Comparison of ENCODE assay signal across 13 cellular contexts in genomic region chr20:32227744-32228688, GRCh38. TPM values are rescaled to one million over a fixed set of nuclear protein-coding genes. Genes with fewer than 3 reads are reported as not detected.
DNase-seq lines count a peak whose midpoint lies in the region; ATAC-seq, FAIRE-seq and TF ChIP-seq lines count a peak whose summit lies in the region.
"Had no signal": no experiment of that assay in that cellular context is flagged by ENCODE, and none has a peak within 500 bp of the region (broad histone marks: within the 10 kb centered on the region; RNA-seq: fewer than 3 reads in every experiment).

No MANE protein-coding gene starts in this region.

- no peak for FAIRE-seq in pancreas (lab: Jason Lieb, UNC)

- peaks cover 29% of the 10 kb centered on the region for H3K36me3 ChIP-seq in CD4-positive, alpha-beta memory T cell (ENCODE audit: insufficient read depth, low read length)
- peaks cover 0 to 15% (median 0%) of the 10 kb centered on the region in 3 donors for H3K36me3 ChIP-seq in pancreas
- H3K36me3 ChIP-seq in thyroid gland: peaks cover 20 to 27% of the 10 kb centered on the region in 2 donors
- H3K36me3 ChIP-seq in tibial nerve: peaks cover 0 to 87% (median 0%) of the 10 kb centered on the region in 3 donors

- no peaks in the 10 kb centered on the region for H3K9me3 Mint-ChIP-seq in CD4-positive, alpha-beta memory T cell
- H3K9me3 Mint-ChIP-seq: HFFc6 had no signal

- DNase-seq in CD4-positive, alpha-beta memory T cell: no peak
- peak; percentile 98 for DNase-seq in NB4 (ENCODE audit: low read depth)
- peak; percentile 56 for DNase-seq in fibroblast of pulmonary artery (ENCODE audit: low read depth)
- peak in 4 of 6 donors; percentile 36 to 70 (median 56) for DNase-seq in pancreas
- DNase-seq in NCI-H2029 (lab: John Stamatoyannopoulos, UW): no peak
- DNase-seq in thyroid gland: no peak
- no peak for DNase-seq in tibial nerve (ENCODE audit: low spot score in 2 of 2)
- DNase-seq: central memory CD4-positive, alpha-beta T cell; HFFc6; NCI-H1105 treated with DMSO at 0.1 percent for 48 hours; T-helper 2 cell had no signal

- peak overlapping the region in 5 of 7 donors; percentile 1 to 62 (median 38) for H3K27ac Mint-ChIP-seq in CD4-positive, alpha-beta memory T cell
- H3K27ac Mint-ChIP-seq: HFFc6 had no signal

- H3K36me3 Mint-ChIP-seq in CD4-positive, alpha-beta memory T cell: peaks cover 29 to 65% of the 10 kb centered on the region in 2 donors

- CTCF ChIA-PET in CD4-positive, alpha-beta memory T cell (lab: Charles Lee; ENCODE audit: partially characterized antibody): no interaction called here

- intact Hi-C loops in CD4-positive, alpha-beta memory T cell (cut with micrococcal nuclease): no loop called here
- intact Hi-C loops in pancreas (cut with DNase I): no loop called here
- intact Hi-C loops in thyroid gland (cut with DNase I): no loop called here

- no peak for TF ChIP-seq CTCF in NB4 (IDR thresholded peaks at IDR 0.05; ENCODE audit: low read depth, low read length)
- TF ChIP-seq CTCF in fibroblast of pulmonary artery (IDR thresholded peaks at IDR 0.05; ENCODE audit: low read length, missing control alignments): no peak
- TF ChIP-seq CTCF in pancreas (IDR thresholded peaks at IDR 0.05): no peak
- no peak for TF ChIP-seq CTCF in thyroid gland (IDR thresholded peaks at IDR 0.05)
- TF ChIP-seq CTCF in tibial nerve (IDR thresholded peaks at IDR 0.05): no peak

- peaks cover 18 to 24% (median 23%) of the 10 kb centered on the region in 4 donors for H3K4me1 Mint-ChIP-seq in CD4-positive, alpha-beta memory T cell

- no peak for TF ChIP-seq EP300 in tibial nerve (IDR thresholded peaks at IDR 0.05)

- POLR2A ChIA-PET in CD4-positive, alpha-beta memory T cell (lab: Charles Lee; ENCODE audit: partially characterized antibody): no interaction called here

- H3K9me3 ChIP-seq in CD4-positive, alpha-beta memory T cell (ENCODE audit: control insufficient read depth in 1 of 2, low read length in 2 of 2): no peaks in the 10 kb centered on the region
- H3K9me3 ChIP-seq in pancreas (no peaks in the 10 kb centered on the region), thyroid gland (no peaks in the 10 kb centered on the region), tibial nerve (no peaks in the 10 kb centered on the region)

- peaks cover 17% of the 10 kb centered on the region for H3K4me1 ChIP-seq in CD4-positive, alpha-beta memory T cell (ENCODE audit: insufficient read depth, low read length)
- H3K4me1 ChIP-seq in pancreas (peaks cover 19 to 35% (median 25%) of the 10 kb centered on the region in 3 donors), thyroid gland (no peaks in the 10 kb centered on the region), tibial nerve (peaks cover 0 to 6% (median 0%) of the 10 kb centered on the region in 4 donors)

- peak; percentile 74 to 79 (median 75) for ATAC-seq in pancreas
- ATAC-seq in GM18873 (IDR thresholded peaks at IDR 0.05; ENCODE audit: low FRiP score, unreplicated experiment): no peak

- TF ChIP-seq POLR2A in NB4 (IDR thresholded peaks at IDR 0.05; ENCODE audit: extremely low read depth, insufficient read length) (peak; percentile 23), thyroid gland (IDR thresholded peaks at IDR 0.05) (no peak), tibial nerve (IDR thresholded peaks at IDR 0.05) (no peak)

- H3K4me3 ChIP-seq in CD4-positive, alpha-beta memory T cell (ENCODE audit: low read length in 2 of 2): no peak overlapping the region
- H3K4me3 ChIP-seq in NB4 (ENCODE audit: low read depth, low read length) (peak overlapping the region; percentile 42), fibroblast of pulmonary artery (replicated peaks; ENCODE audit: low read depth, low read length) (no peak overlapping the region), pancreas (no peak overlapping the region), thyroid gland (replicated peaks in 1 of 3) (no peak overlapping the region), tibial nerve (no peak overlapping the region)

- no peaks in the 10 kb centered on the region for H3K27me3 Mint-ChIP-seq in CD4-positive, alpha-beta memory T cell

- no peak overlapping the region for H3K27ac ChIP-seq in CD4-positive, alpha-beta memory T cell (ENCODE audit: low read depth, low read length)
- H3K27ac ChIP-seq in pancreas (peak overlapping the region; percentile 41 to 81 (median 66)), thyroid gland (no peak overlapping the region), tibial nerve (peak overlapping the region in 1 of 4 donors; percentile 25)
- H3K27ac ChIP-seq: C4-2B had no signal

- H3K4me3 Mint-ChIP-seq in CD4-positive, alpha-beta memory T cell: no peak overlapping the region
- H3K4me3 Mint-ChIP-seq: HFFc6 had no signal

- 36 to 48% methylated on average over 22 of the region's 22 CpGs for WGBS in pancreas, 2 donors
- 91 to 94% methylated on average over 22 of the region's 22 CpGs for WGBS in thyroid gland, 2 donors
- WGBS in tibial nerve, 2 donors: 80 to 83% methylated on average over 20 to 22 of the region's 22 CpGs

- no peaks in the 10 kb centered on the region for H3K27me3 ChIP-seq in CD4-positive, alpha-beta memory T cell (ENCODE audit: insufficient read depth, low read length)
- no peaks in the 10 kb centered on the region for H3K27me3 ChIP-seq in pancreas
- H3K27me3 ChIP-seq in thyroid gland: no peaks in the 10 kb centered on the region
- no peaks in the 10 kb centered on the region for H3K27me3 ChIP-seq in tibial nerve

RNA-seq across cellular contexts. Expression of gene POFUT1, which starts 20.3 kb away (rescaled TPM):
- 10 to 100 TPM; 19.7 to 20.8 TPM for total RNA-seq in CD4-positive, alpha-beta memory T cell
- polyA plus RNA-seq in CD4-positive, alpha-beta memory T cell: 10 to 100 TPM; 13.0 to 17.8 TPM
- total RNA-seq in pancreas (10 to 100 TPM; 10.9 to 20.7 (median 16.8) TPM), thyroid gland (10 to 100 TPM; 35.1 to 40.5 (median 38.5) TPM), tibial nerve (10 to 100 TPM; 26.0 to 49.4 (median 32.4) TPM)
- polyA plus RNA-seq in pancreas: 10 to 100 TPM in 1 of 2 donors, 1 to 10 TPM in 1; 7.3 to 10.3 TPM

RNA-seq across cellular contexts. Expression of gene PLAGL2, which starts 20.5 kb away (rescaled TPM):
- 10 to 100 TPM; 18.7 to 20.7 TPM for total RNA-seq in CD4-positive, alpha-beta memory T cell
- 1 to 10 TPM; 1.1 to 5.3 TPM for polyA plus RNA-seq in CD4-positive, alpha-beta memory T cell
- total RNA-seq in pancreas (1 to 10 TPM; 3.3 to 7.2 (median 4.6) TPM), thyroid gland (10 to 100 TPM in 1 of 4 donors, 1 to 10 TPM in 3; 6.5 to 11.7 (median 7.3) TPM), tibial nerve (1 to 10 TPM; 4.2 to 7.2 (median 6.3) TPM)
- 1 to 10 TPM; 2.4 to 4.4 TPM for polyA plus RNA-seq in pancreas

RNA-seq across cellular contexts. Expression of gene KIF3B, which starts 49.4 kb away (rescaled TPM):
- total RNA-seq in CD4-positive, alpha-beta memory T cell: 10 to 100 TPM; 14.2 to 14.5 TPM
- 1 to 10 TPM; 1.6 to 5.2 TPM for polyA plus RNA-seq in CD4-positive, alpha-beta memory T cell
- total RNA-seq in pancreas (10 to 100 TPM; 23.7 to 35.4 (median 27.9) TPM), thyroid gland (10 to 100 TPM; 31.0 to 35.5 (median 32.7) TPM), tibial nerve (10 to 100 TPM; 27.3 to 32.9 (median 31.7) TPM)
- polyA plus RNA-seq in pancreas: 10 to 100 TPM; 11.0 to 19.4 TPM

Comparison
In these comparisons a context has a peak if more than half of its experiments do, and no peak if none do; other contexts are left out.
1. DNase-seq: peak in NB4 (single experiment), fibroblast of pulmonary artery (single experiment) and pancreas (4 of 6); none in CD4-positive, alpha-beta memory T cell (0 of 5), NCI-H2029 (single experiment), thyroid gland (0 of 2) and tibial nerve (0 of 2).
2. H3K27ac ChIP-seq: peak in pancreas (4 of 4); none in CD4-positive, alpha-beta memory T cell (single experiment) and thyroid gland (0 of 3).